8 cellular contexts compared by ENCODE assay signal in the genomic region with DNA sequence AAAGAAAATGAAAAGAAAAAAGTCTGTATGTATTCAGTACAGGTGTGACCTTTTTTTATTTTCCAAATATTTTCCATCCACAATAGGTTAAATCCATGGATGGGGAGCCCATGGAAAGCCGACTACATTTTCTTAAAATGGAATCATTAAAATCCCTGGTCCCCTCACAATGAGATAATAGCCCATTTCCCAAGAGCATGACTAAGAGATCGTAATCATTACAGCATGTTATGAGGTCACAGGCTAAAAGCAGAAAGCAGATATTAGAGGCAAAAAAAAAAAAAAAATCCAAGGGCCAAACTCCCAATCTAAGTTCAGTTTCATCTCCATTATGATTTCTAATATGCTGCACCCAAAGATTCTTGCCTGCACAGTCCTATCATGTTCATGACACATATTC. TPM values are rescaled to one million over a fixed set of nuclear protein-coding genes. Genes with fewer than 3 reads are reported as not detected.
A peak's percentile ranks its signal among the peaks of the same experiment; 100 is the strongest.
DNase-seq lines count a peak whose midpoint lies in the region; ATAC-seq, FAIRE-seq and TF ChIP-seq lines count a peak whose summit lies in the region.

No MANE protein-coding gene starts in this region.

- H3K4me1 ChIP-seq in psoas muscle: peaks cover 88% of the 10 kb centered on the region

- no peak for FAIRE-seq in bronchial epithelial cell (lab: Jason Lieb, UNC)

- ATAC-seq in psoas muscle: peak; percentile 43 to 63 (median 56)
- no peak for ATAC-seq in HG03095 (IDR thresholded peaks at IDR 0.05; ENCODE audit: unreplicated experiment)

- peak; percentile 27 for DNase-seq in GM04503 (ENCODE audit: low read depth)
- DNase-seq in NCI-H146 treated with DMSO at 0.1 percent for 48 hours (lab: John Stamatoyannopoulos, UW; ENCODE audit: unreplicated experiment): peak; percentile 14
- peak; percentile 87 for DNase-seq in bronchial epithelial cell (ENCODE audit: low read depth)
- no peak for DNase-seq in psoas muscle
- no peak for DNase-seq in NCI-H1694 (lab: John Stamatoyannopoulos, UW)
- DNase-seq in DMS153 treated with DMSO at 0.1 percent for 48 hours (lab: John Stamatoyannopoulos, UW; ENCODE audit: unreplicated experiment): no peak
- DNase-seq in middle frontal gyrus (ENCODE audit: extremely low spot score, low spot score): no peak

- H3K27ac ChIP-seq in psoas muscle: peak overlapping the region; percentile 81

- H3K27me3 ChIP-seq in bronchial epithelial cell (ENCODE audit: control insufficient read depth, insufficient read depth, low read length) (no peaks in the 10 kb centered on the region), psoas muscle (ENCODE audit: insufficient read depth in 3 of 3, low read length in 2 of 3) (no peaks in the 10 kb centered on the region)

- 1 to 7% (median 2%) methylated on average over 2 of the region's 2 CpGs for WGBS in psoas muscle, 3 donors

- intact Hi-C loops in psoas muscle (cut with DNase I): loop anchor here in 1 of 2 donors (5.0 kb wide), 1 partner anchor 45 kb away; a partner anchor contains a TSS

- no peaks in the 10 kb centered on the region for H3K36me3 ChIP-seq in bronchial epithelial cell (ENCODE audit: control insufficient read depth, insufficient read depth, low read length)
- no peaks in the 10 kb centered on the region for H3K36me3 ChIP-seq in psoas muscle (ENCODE audit: insufficient read depth in 1 of 2, low read depth in 1 of 2)

- no peaks in the 10 kb centered on the region for H3K9me3 ChIP-seq in psoas muscle

- H3K4me3 ChIP-seq in bronchial epithelial cell (ENCODE audit: low read depth, low read length): no peak overlapping the region
- H3K4me3 ChIP-seq in psoas muscle: peak overlapping the region; percentile 66

- TF ChIP-seq CTCF in bronchial epithelial cell (IDR thresholded peaks at IDR 0.05; ENCODE audit: insufficient read depth, low read length, severe bottlenecking) (no peak), psoas muscle (IDR thresholded peaks at IDR 0.05) (no peak)

RNA-seq across cellular contexts. Expression of a gene that starts 44.7 kb away (rescaled TPM):
- 35.5 and 44.8 TPM in 2 replicates for total RNA-seq in bronchial epithelial cell
- total RNA-seq in psoas muscle: 10 to 100 TPM; 25.6 to 40.4 (median 34.0) TPM
- 10 to 100 TPM; 18.7 to 38.0 (median 23.9) TPM for polyA plus RNA-seq in psoas muscle

Comparison
In these comparisons a context has a peak if more than half of its experiments do, and no peak if none do; other contexts are left out.
1. DNase-seq: peak in GM04503 (single experiment), NCI-H146 treated with DMSO at 0.1 percent for 48 hours (single experiment) and bronchial epithelial cell (single experiment); none in psoas muscle (0 of 2), NCI-H1694 (single experiment), DMS153 treated with DMSO at 0.1 percent for 48 hours (single experiment) and middle frontal gyrus (single experiment).